In the genomic region with DNA sequence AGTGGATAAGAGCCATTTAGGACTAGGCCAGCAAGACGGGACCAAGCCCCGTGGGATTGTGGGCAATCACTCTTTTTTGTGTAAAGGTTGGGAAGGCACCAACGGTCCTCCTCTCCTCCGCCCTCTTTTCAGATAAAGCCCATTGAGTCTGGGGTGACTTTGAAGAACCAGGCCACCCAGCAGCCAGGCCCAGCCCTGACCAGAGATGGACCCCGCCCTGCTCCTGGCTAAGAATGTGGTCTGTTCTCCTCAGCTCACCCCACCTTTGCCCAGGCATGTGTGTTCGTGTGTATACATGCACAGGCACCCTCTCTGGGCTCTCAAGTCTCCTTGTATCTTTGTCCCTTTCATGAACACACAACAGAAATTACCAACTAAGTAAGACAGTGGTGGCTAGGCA, we compare ENCODE assay signal across 1 cellular context.
TF ChIP-seq lines count a peak whose summit lies in the region.

No MANE protein-coding gene starts in this region.

TF ChIP-seq in HepG2, 621 proteins besides CTCF, POLR2A, EP300 and RAD21:
- TF ChIP-seq ZBTB38 (CRISPR knock-in tag; IDR thresholded peaks at IDR 0.05) (0 out of 2 replicates have a peak, but pooled peaks have one; percentile 10), HHEX (CRISPR knock-in tag; IDR thresholded peaks at IDR 0.05) (no peak), ZNF253 (CRISPR knock-in tag; IDR thresholded peaks at IDR 0.05; ENCODE audit: borderline replicate concordance) (peak; percentile 35; the same call in 1 of the 2 replicates), ZNF430 (CRISPR knock-in tag; IDR thresholded peaks at IDR 0.05) (no peak), ZNF761 (CRISPR knock-in tag; conservative IDR thresholded peaks at IDR 0.05) (no peak), ZNF431 (CRISPR knock-in tag; IDR thresholded peaks at IDR 0.05; ENCODE audit: borderline replicate concordance, low read depth) (0 out of 2 replicates have a peak, but pooled peaks have one; percentile 9), ELF1 (CRISPR knock-in tag; IDR thresholded peaks at IDR 0.05) (no peak), HCFC1 (IDR thresholded peaks at IDR 0.05; ENCODE audit: low read depth, low read length) (no peak), ZNF17 (CRISPR knock-in tag; IDR thresholded peaks at IDR 0.05) (no peak), ZNF883 (CRISPR knock-in tag; IDR thresholded peaks at IDR 0.05; ENCODE audit: not compliant biosample characterization) (peak; percentile 36), ZNF18 (CRISPR knock-in tag; IDR thresholded peaks at IDR 0.05; ENCODE audit: insufficient replicate concordance) (no peak)
- TF ChIP-seq, protein P1, sequence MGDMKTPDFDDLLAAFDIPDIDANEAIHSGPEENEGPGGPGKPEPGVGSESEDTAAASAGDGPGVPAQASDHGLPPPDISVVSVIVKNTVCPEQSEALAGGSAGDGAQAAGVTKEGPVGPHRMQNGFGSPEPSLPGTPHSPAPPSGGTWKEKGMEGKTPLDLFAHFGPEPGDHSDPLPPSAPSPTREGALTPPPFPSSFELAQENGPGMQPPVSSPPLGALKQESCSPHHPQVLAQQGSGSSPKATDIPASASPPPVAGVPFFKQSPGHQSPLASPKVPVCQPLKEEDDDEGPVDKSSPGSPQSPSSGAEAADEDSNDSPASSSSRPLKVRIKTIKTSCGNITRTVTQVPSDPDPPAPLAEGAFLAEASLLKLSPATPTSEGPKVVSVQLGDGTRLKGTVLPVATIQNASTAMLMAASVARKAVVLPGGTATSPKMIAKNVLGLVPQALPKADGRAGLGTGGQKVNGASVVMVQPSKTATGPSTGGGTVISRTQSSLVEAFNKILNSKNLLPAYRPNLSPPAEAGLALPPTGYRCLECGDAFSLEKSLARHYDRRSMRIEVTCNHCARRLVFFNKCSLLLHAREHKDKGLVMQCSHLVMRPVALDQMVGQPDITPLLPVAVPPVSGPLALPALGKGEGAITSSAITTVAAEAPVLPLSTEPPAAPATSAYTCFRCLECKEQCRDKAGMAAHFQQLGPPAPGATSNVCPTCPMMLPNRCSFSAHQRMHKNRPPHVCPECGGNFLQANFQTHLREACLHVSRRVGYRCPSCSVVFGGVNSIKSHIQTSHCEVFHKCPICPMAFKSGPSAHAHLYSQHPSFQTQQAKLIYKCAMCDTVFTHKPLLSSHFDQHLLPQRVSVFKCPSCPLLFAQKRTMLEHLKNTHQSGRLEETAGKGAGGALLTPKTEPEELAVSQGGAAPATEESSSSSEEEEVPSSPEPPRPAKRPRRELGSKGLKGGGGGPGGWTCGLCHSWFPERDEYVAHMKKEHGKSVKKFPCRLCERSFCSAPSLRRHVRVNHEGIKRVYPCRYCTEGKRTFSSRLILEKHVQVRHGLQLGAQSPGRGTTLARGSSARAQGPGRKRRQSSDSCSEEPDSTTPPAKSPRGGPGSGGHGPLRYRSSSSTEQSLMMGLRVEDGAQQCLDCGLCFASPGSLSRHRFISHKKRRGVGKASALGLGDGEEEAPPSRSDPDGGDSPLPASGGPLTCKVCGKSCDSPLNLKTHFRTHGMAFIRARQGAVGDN (CRISPR knock-in tag; IDR thresholded peaks at IDR 0.05) = peak; percentile 42
